ENCODE assay signal across 11 cellular contexts in genomic region chr21:26117324-26117971, GRCh38. TPM values are rescaled to one million over a fixed set of nuclear protein-coding genes. Genes with fewer than 3 reads are reported as not detected.
A peak's percentile ranks its signal among the peaks of the same experiment; 100 is the strongest.
DNase-seq lines count a peak whose midpoint lies in the region; ATAC-seq and TF ChIP-seq lines count a peak whose summit lies in the region.
"Had no signal": no experiment of that assay in that cellular context is flagged by ENCODE, and none has a peak within 500 bp of the region (broad histone marks: within the 10 kb centered on the region; RNA-seq: fewer than 3 reads in every experiment).

No MANE protein-coding gene starts in this region.

- H3K36me3 Mint-ChIP-seq in stimulated activated memory B cell treated with anti-CD40 and anti-IgM and Interleukin-4, amounts not matched to agents 10 μg/mL and 1 μg/mL and 100 μg/mL, for 72 hours, result no peaks in the 10 kb centered on the region

- dilution Hi-C loops in mammary epithelial cell (cut with HindIII; ENCODE audit: low sequenced_read_pairs), result no loop called here

- H3K27me3 ChIP-seq in HUES48 (ENCODE audit: control insufficient read depth, insufficient read depth, low read length), result no peaks in the 10 kb centered on the region
- H3K27me3 ChIP-seq in mammary epithelial cell (ENCODE audit: insufficient read depth, low read length), result no peaks in the 10 kb centered on the region
- no peaks in the 10 kb centered on the region for H3K27me3 ChIP-seq in WERI-Rb-1 (ENCODE audit: insufficient read depth, low read depth, severe bottlenecking)

- BruUV-seq in mammary epithelial cell (replicated peaks; lab: Mats Ljungman, UMichigan), result no TSS peak

- H3K4me3 ChIP-seq in HUES48 (ENCODE audit: low read depth, low read length) (no peak overlapping the region), mammary epithelial cell (replicated peaks in 1 of 3; ENCODE audit: insufficient read depth in 1 of 3, low read depth in 2 of 3, low read length in 3 of 3) (no peak overlapping the region), WERI-Rb-1 (ENCODE audit: low read depth, low read length) (no peak overlapping the region)

- H3K27ac ChIP-seq in HUES48 (ENCODE audit: low read depth, low read length), result peak overlapping the region; percentile 2
- H3K27ac ChIP-seq in mammary epithelial cell (ENCODE audit: insufficient read depth, low read depth, low read length), result peak overlapping the region; percentile 79
- no peak overlapping the region for H3K27ac ChIP-seq in WERI-Rb-1

- no peaks in the 10 kb centered on the region for H4K20me1 ChIP-seq in mammary epithelial cell (ENCODE audit: insufficient read depth, low read length)

- H3K4me1 ChIP-seq in HUES48 (ENCODE audit: control insufficient read depth, insufficient read depth, low read length) (peaks cover 65% of the 10 kb centered on the region), mammary epithelial cell (ENCODE audit: insufficient read depth, low read length) (peaks cover 34% of the 10 kb centered on the region)

- H3K9ac ChIP-seq in HUES48 (ENCODE audit: low read depth, low read length) (no peak overlapping the region), mammary epithelial cell (ENCODE audit: insufficient read depth, low read length) (no peak overlapping the region)

- no peak overlapping the region for H3K27ac Mint-ChIP-seq in stimulated activated memory B cell treated with anti-CD40 and anti-IgM and Interleukin-4, amounts not matched to agents 10 μg/mL and 1 μg/mL and 100 μg/mL, for 72 hours
- H3K27ac Mint-ChIP-seq: activated CD4-positive, alpha-beta T cell treated with anti-CD3 and anti-CD28 coated beads for 36 hours had no signal

- H3K36me3 ChIP-seq in HUES48 (ENCODE audit: control insufficient read depth, insufficient read depth, low read length), result no peaks in the 10 kb centered on the region
- no peaks in the 10 kb centered on the region for H3K36me3 ChIP-seq in mammary epithelial cell (ENCODE audit: insufficient read depth, low read length)
- H3K36me3 ChIP-seq in WERI-Rb-1, result peaks cover 4% of the 10 kb centered on the region

- H3K79me2 ChIP-seq in mammary epithelial cell (ENCODE audit: insufficient read depth, low read length), result peaks cover 98% of the 10 kb centered on the region

- peak; percentile 56 for ATAC-seq in GM21423 (IDR thresholded peaks at IDR 0.05; ENCODE audit: unreplicated experiment)
- peak; percentile 64 for ATAC-seq in stimulated activated memory B cell treated with anti-CD40 and anti-IgM and Interleukin-4, amounts not matched to agents 10 μg/mL and 1 μg/mL and 100 μg/mL, for 72 hours
- ATAC-seq: activated CD4-positive, alpha-beta T cell treated with anti-CD3 and anti-CD28 coated beads for 36 hours had no signal

- WGBS in mammary epithelial cell (ENCODE audit: low coverage, missing lambda C conversion rate), result 100% methylated on average over 5 of the region's 5 CpGs

- in situ Hi-C loops in mammary epithelial cell (cut with MboI; ENCODE audit: low sequenced_read_pairs in 2 of 2), result no loop called here

- no peaks in the 10 kb centered on the region for H3K9me3 Mint-ChIP-seq in stimulated activated memory B cell treated with anti-CD40 and anti-IgM and Interleukin-4, amounts not matched to agents 10 μg/mL and 1 μg/mL and 100 μg/mL, for 72 hours

- H3K9me3 ChIP-seq in HUES48 (ENCODE audit: control insufficient read depth, insufficient read depth, low read length), result no peaks in the 10 kb centered on the region
- H3K9me3 ChIP-seq in mammary epithelial cell (replicated peaks; ENCODE audit: insufficient read depth, low read length), result no peaks in the 10 kb centered on the region
- H3K9me3 ChIP-seq in WERI-Rb-1 (ENCODE audit: severe bottlenecking), result no peaks in the 10 kb centered on the region
- H3K9me3 ChIP-seq: Caco-2 had no signal

- H3K4me1 Mint-ChIP-seq in stimulated activated memory B cell treated with anti-CD40 and anti-IgM and Interleukin-4, amounts not matched to agents 10 μg/mL and 1 μg/mL and 100 μg/mL, for 72 hours, result peaks cover 29% of the 10 kb centered on the region

- no peak overlapping the region for H2AFZ ChIP-seq in mammary epithelial cell (ENCODE audit: low read depth, low read length)

- DNase-seq in mammary epithelial cell (no peak), SKM-1 (lab: John Stamatoyannopoulos, UW; ENCODE audit: unreplicated experiment) (no peak), WERI-Rb-1 (no peak)
- DNase-seq in activated CD4-positive, alpha-beta T cell treated with anti-CD3 and anti-CD28 coated beads for 48 hours, result no peak
- DNase-seq: activated CD4-positive, alpha-beta T cell treated with anti-CD3 and anti-CD28 coated beads for 36 hours; Caco-2; NCI-H2171; Right ventricle myocardium superior had no signal

- CTCF ChIA-PET in mammary epithelial cell (lab: Charles Lee; ENCODE audit: low non-redundant PET), result no interaction called here

- no peak overlapping the region for H3K4me2 ChIP-seq in mammary epithelial cell (ENCODE audit: insufficient read depth, low read depth, low read length)

- H3K27me3 Mint-ChIP-seq in stimulated activated memory B cell treated with anti-CD40 and anti-IgM and Interleukin-4, amounts not matched to agents 10 μg/mL and 1 μg/mL and 100 μg/mL, for 72 hours, result no peaks in the 10 kb centered on the region
- H3K27me3 Mint-ChIP-seq: activated CD4-positive, alpha-beta T cell treated with anti-CD3 and anti-CD28 coated beads for 36 hours had no signal

- intact Hi-C loops in mammary epithelial cell (cut with micrococcal nuclease), result no loop called here

- H3K4me3 Mint-ChIP-seq in stimulated activated memory B cell treated with anti-CD40 and anti-IgM and Interleukin-4, amounts not matched to agents 10 μg/mL and 1 μg/mL and 100 μg/mL, for 72 hours, result peak overlapping the region; percentile 9
- H3K4me3 Mint-ChIP-seq: activated CD4-positive, alpha-beta T cell treated with anti-CD3 and anti-CD28 coated beads for 36 hours had no signal

- no peak for TF ChIP-seq CTCF in mammary epithelial cell (conservative IDR thresholded peaks at IDR 0.05 in 1 of 2, IDR thresholded peaks at IDR 0.05 in 1 of 2; ENCODE audit: extremely low read depth in 1 of 2, insufficient read depth in 1 of 2, low read depth in 1 of 2, low read length in 2 of 2)
- no peak for TF ChIP-seq CTCF in WERI-Rb-1 (IDR thresholded peaks at IDR 0.05; ENCODE audit: low read depth, low read length)

RNA-seq across cellular contexts. Expression of gene APP, which starts 53.1 kb away (rescaled TPM):
- 1,000 to 10,000 TPM; 1,070 to 1,289 TPM for total RNA-seq in mammary epithelial cell
- 1,292 TPM for polyA plus RNA-seq in mammary epithelial cell
- polyA minus RNA-seq in mammary epithelial cell, result 830 TPM
